In the genomic region with DNA sequence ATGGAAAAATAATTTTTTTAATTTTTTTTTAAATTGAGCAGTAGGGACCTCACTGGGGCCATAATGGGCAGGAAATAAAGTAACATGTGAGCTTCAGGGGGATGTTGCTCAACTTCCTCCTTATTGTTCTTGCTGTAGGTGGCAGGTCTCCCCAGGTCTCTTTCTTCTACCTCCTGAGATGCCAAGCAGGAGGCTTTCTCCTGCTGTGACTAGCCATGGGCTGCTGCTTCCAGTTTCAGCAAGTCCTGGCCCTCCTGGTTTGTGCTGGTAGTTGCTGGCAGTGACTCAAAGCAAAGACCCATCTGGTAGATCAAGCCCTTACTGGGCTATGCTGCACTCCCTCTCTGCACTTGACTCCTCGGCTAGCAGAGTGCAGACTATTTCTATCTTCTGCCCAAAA, we compare ENCODE assay signal across 15 cellular contexts. TPM values are rescaled to one million over a fixed set of nuclear protein-coding genes. Genes with fewer than 3 reads are reported as not detected.
DNase-seq lines count a peak whose midpoint lies in the region; ATAC-seq and TF ChIP-seq lines count a peak whose summit lies in the region.
"Had no signal": no experiment of that assay in that cellular context is flagged by ENCODE, and none has a peak within 500 bp of the region (broad histone marks: within the 10 kb centered on the region; RNA-seq: fewer than 3 reads in every experiment).

No MANE protein-coding gene starts in this region.

- H3K4me1 ChIP-seq in esophagus squamous epithelium: peaks cover 0 to 16% (median 11%) of the 10 kb centered on the region in 3 donors

- H3K27me3 ChIP-seq in esophagus squamous epithelium: no peaks in the 10 kb centered on the region

- H3K27ac Mint-ChIP-seq in activated naive CD8-positive, alpha-beta T cell: peak overlapping the region; percentile 28
- no peak overlapping the region for H3K27ac Mint-ChIP-seq in activated naive CD8-positive, alpha-beta T cell treated with anti-CD3 and anti-CD28 coated beads, Interleukin-2, amount 50 U/mL, for 24 hours
- H3K27ac Mint-ChIP-seq: stimulated activated naive B cell treated with anti-CD40 and anti-IgM and Interleukin-4, amounts not matched to agents 10 μg/mL and 1 μg/mL and 100 μg/mL, for 72 hours had no signal

- H3K27ac ChIP-seq in esophagus squamous epithelium: peak overlapping the region in 3 of 4 donors; percentile 1 to 52 (median 49)

- H3K4me3 ChIP-seq in esophagus squamous epithelium: no peak overlapping the region

- H3K4me3 Mint-ChIP-seq in activated naive CD8-positive, alpha-beta T cell: peak overlapping the region; percentile 17
- no peak overlapping the region for H3K4me3 Mint-ChIP-seq in activated naive CD8-positive, alpha-beta T cell treated with anti-CD3 and anti-CD28 coated beads, Interleukin-2, amount 50 U/mL, for 24 hours
- H3K4me3 Mint-ChIP-seq: stimulated activated naive B cell treated with anti-CD40 and anti-IgM and Interleukin-4, amounts not matched to agents 10 μg/mL and 1 μg/mL and 100 μg/mL, for 72 hours had no signal

- no peak for DNase-seq in activated naive CD8-positive, alpha-beta T cell treated with anti-CD3 and anti-CD28 coated beads, Interleukin-2, amount 50 U/mL, for 24 hours
- DNase-seq in SKM-1 treated with dmso at 0.1 percent for 144 hours (lab: John Stamatoyannopoulos, UW; ENCODE audit: unreplicated experiment): peak; percentile 69
- DNase-seq in esophagus squamous epithelium (lab: John Stamatoyannopoulos, UW): no peak
- peak; percentile 64 for DNase-seq in ureter (ENCODE audit: low spot score)
- DNase-seq in stimulated activated CD4-positive, alpha-beta T cell treated with anti-CD3 and anti-CD28 coated beads, Interleukin-1b, Interleukin-23, amount 100 ng/mL, for 48 hours: no peak
- DNase-seq: NCI-H1417 treated with DMSO at 0.1 percent for 48 hours; NCI-H510A; retina; stimulated activated CD4-positive, alpha-beta T cell treated with anti-CD3 and anti-CD28 coated beads, Interleukin-4, amount 100 ng/mL, for 1 hour; stimulated activated naive B cell treated with anti-CD40 and anti-IgM and Interleukin-4, amounts not matched to agents 10 μg/mL and 1 μg/mL and 100 μg/mL, for 72 hours had no signal

- H3K36me3 ChIP-seq in esophagus squamous epithelium: no peaks in the 10 kb centered on the region

- ATAC-seq in activated naive CD8-positive, alpha-beta T cell treated with anti-CD3 and anti-CD28 coated beads, Interleukin-2, amount 50 U/mL, for 24 hours: no peak
- ATAC-seq in HG02870 (IDR thresholded peaks at IDR 0.05; ENCODE audit: unreplicated experiment): no peak
- no peak for ATAC-seq in GM18870 (IDR thresholded peaks at IDR 0.05; ENCODE audit: unreplicated experiment)

- no peaks in the 10 kb centered on the region for H3K36me3 Mint-ChIP-seq in activated naive CD8-positive, alpha-beta T cell
- no peaks in the 10 kb centered on the region for H3K36me3 Mint-ChIP-seq in activated naive CD8-positive, alpha-beta T cell treated with anti-CD3 and anti-CD28 coated beads, Interleukin-2, amount 50 U/mL, for 24 hours (ENCODE audit: low read depth)
- H3K36me3 Mint-ChIP-seq: stimulated activated naive B cell treated with anti-CD40 and anti-IgM and Interleukin-4, amounts not matched to agents 10 μg/mL and 1 μg/mL and 100 μg/mL, for 72 hours had no signal

- no peak for TF ChIP-seq POLR2A in esophagus squamous epithelium (IDR thresholded peaks at IDR 0.05)

- no peaks in the 10 kb centered on the region for H3K9me3 Mint-ChIP-seq in activated naive CD8-positive, alpha-beta T cell (ENCODE audit: low read depth)
- H3K9me3 Mint-ChIP-seq in activated naive CD8-positive, alpha-beta T cell treated with anti-CD3 and anti-CD28 coated beads, Interleukin-2, amount 50 U/mL, for 24 hours: no peaks in the 10 kb centered on the region
- H3K9me3 Mint-ChIP-seq: stimulated activated naive B cell treated with anti-CD40 and anti-IgM and Interleukin-4, amounts not matched to agents 10 μg/mL and 1 μg/mL and 100 μg/mL, for 72 hours had no signal

- 29% methylated on average over 1 of the region's 1 CpG; no CpG with 5 or more reads in 1 of the 2 donors for WGBS in esophagus squamous epithelium, 2 donors

- no peaks in the 10 kb centered on the region for H3K27me3 Mint-ChIP-seq in activated naive CD8-positive, alpha-beta T cell
- H3K27me3 Mint-ChIP-seq in activated naive CD8-positive, alpha-beta T cell treated with anti-CD3 and anti-CD28 coated beads, Interleukin-2, amount 50 U/mL, for 24 hours: no peaks in the 10 kb centered on the region
- H3K27me3 Mint-ChIP-seq: stimulated activated naive B cell treated with anti-CD40 and anti-IgM and Interleukin-4, amounts not matched to agents 10 μg/mL and 1 μg/mL and 100 μg/mL, for 72 hours had no signal

- no peak for TF ChIP-seq CTCF in esophagus squamous epithelium (IDR thresholded peaks at IDR 0.05)

- H3K9me3 ChIP-seq in esophagus squamous epithelium: no peaks in the 10 kb centered on the region

- intact Hi-C loops in esophagus squamous epithelium (cut with DNase I): no loop called here

- H3K4me1 Mint-ChIP-seq in activated naive CD8-positive, alpha-beta T cell (ENCODE audit: low read depth): peaks cover 14% of the 10 kb centered on the region
- H3K4me1 Mint-ChIP-seq in activated naive CD8-positive, alpha-beta T cell treated with anti-CD3 and anti-CD28 coated beads, Interleukin-2, amount 50 U/mL, for 24 hours: peaks cover 14% of the 10 kb centered on the region

RNA-seq across cellular contexts. Expression of a gene that starts 2.3 kb away (rescaled TPM):
- total RNA-seq in esophagus squamous epithelium (not detected), ureter (not detected)
- total RNA-seq: Daoy had no signal

RNA-seq across cellular contexts. Expression of a gene that starts 9.6 kb away (rescaled TPM):
- total RNA-seq in esophagus squamous epithelium (10 to 100 TPM in 3 of 4 donors, 1 to 10 TPM in 1; 9.7 to 12.8 (median 11.6) TPM), ureter (15.5 TPM)

RNA-seq across cellular contexts. Expression of a gene that starts 9.6 kb away (rescaled TPM):
- total RNA-seq in esophagus squamous epithelium (10 to 100 TPM in 3 of 4 donors, 1 to 10 TPM in 1; 9.9 to 26.1 (median 14.7) TPM), ureter (26.6 TPM)

RNA-seq across cellular contexts. Expression of a gene that starts 14.2 kb away (rescaled TPM):
- total RNA-seq in esophagus squamous epithelium (1 to 10 TPM in 2 of 4 donors, under 1 TPM in 1, not detected in 1; 0.18 to 6.2 (median 4.0) TPM), ureter (7.0 TPM)
- total RNA-seq: Daoy had no signal

RNA-seq across cellular contexts. Expression of a gene that starts 33.1 kb away (rescaled TPM):
- total RNA-seq in esophagus squamous epithelium (not detected), ureter (not detected)
- total RNA-seq: Daoy, fibroblast of villous mesenchyme had no signal

Comparison
In these comparisons a context has a peak if more than half of its experiments do, and no peak if none do; other contexts are left out.
1. DNase-seq: peak in SKM-1 treated with dmso at 0.1 percent for 144 hours (single experiment) and ureter (single experiment); none in activated naive CD8-positive, alpha-beta T cell treated with anti-CD3 and anti-CD28 coated beads, Interleukin-2, amount 50 U/mL, for 24 hours (single experiment), esophagus squamous epithelium (single experiment) and stimulated activated CD4-positive, alpha-beta T cell treated with anti-CD3 and anti-CD28 coated beads, Interleukin-1b, Interleukin-23, amount 100 ng/mL, for 48 hours (single experiment).